In genomic region chr4:82791179-82791578, GRCh38 we compare ENCODE assay signal across 14 cellular contexts.
"Had no signal": no experiment of that assay in that cellular context is flagged by ENCODE, and none has a peak within 500 bp of the region (broad histone marks: within the 10 kb centered on the region; RNA-seq: fewer than 3 reads in every experiment).

No MANE protein-coding gene starts in this region.

- H3K36me3 Mint-ChIP-seq: naive B cell had no signal

- H3K4me1 Mint-ChIP-seq: naive B cell had no signal

- H3K4me1 ChIP-seq: psoas muscle had no signal

- H3K9me3 Mint-ChIP-seq: dendritic cell treated with granulocyte-macrophage colony-stimulating factor and Interleukin-4, amounts not matched to agents 40 ng/mL and 50 ng/mL, for 4 days; naive B cell; nephron had no signal

- DNase-seq: erythroblast; foreskin keratinocyte; kidney; mesendoderm; naive B cell; psoas muscle; retina; sigmoid colon; stimulated activated naive CD8-positive, alpha-beta T cell treated with anti-CD3 and anti-CD28 coated beads, Interleukin-15, Interleukin-2, amounts not matched to agents 100 U/mL and 50 U/mL, for 24 hours; transverse colon had no signal

- H3K27ac Mint-ChIP-seq: dendritic cell treated with granulocyte-macrophage colony-stimulating factor and Interleukin-4, amounts not matched to agents 40 ng/mL and 50 ng/mL, for 4 days had no signal

- H3K4me3 ChIP-seq: psoas muscle, sigmoid colon, skin epidermis, thoracic aorta, transverse colon had no signal

- H3K9me3 ChIP-seq: psoas muscle, sigmoid colon, thoracic aorta, transverse colon had no signal

- H3K27ac ChIP-seq: foreskin keratinocyte, psoas muscle, sigmoid colon, skin epidermis, thoracic aorta, transverse colon had no signal

- H3K4me3 Mint-ChIP-seq: dendritic cell treated with granulocyte-macrophage colony-stimulating factor and Interleukin-4, amounts not matched to agents 40 ng/mL and 50 ng/mL, for 4 days; nephron had no signal

- H3K27me3 ChIP-seq: foreskin keratinocyte, sigmoid colon, transverse colon had no signal

- H3K36me3 ChIP-seq: sigmoid colon, thoracic aorta, transverse colon had no signal
